ENCODE assay signal across 7 cellular contexts in the genomic region with DNA sequence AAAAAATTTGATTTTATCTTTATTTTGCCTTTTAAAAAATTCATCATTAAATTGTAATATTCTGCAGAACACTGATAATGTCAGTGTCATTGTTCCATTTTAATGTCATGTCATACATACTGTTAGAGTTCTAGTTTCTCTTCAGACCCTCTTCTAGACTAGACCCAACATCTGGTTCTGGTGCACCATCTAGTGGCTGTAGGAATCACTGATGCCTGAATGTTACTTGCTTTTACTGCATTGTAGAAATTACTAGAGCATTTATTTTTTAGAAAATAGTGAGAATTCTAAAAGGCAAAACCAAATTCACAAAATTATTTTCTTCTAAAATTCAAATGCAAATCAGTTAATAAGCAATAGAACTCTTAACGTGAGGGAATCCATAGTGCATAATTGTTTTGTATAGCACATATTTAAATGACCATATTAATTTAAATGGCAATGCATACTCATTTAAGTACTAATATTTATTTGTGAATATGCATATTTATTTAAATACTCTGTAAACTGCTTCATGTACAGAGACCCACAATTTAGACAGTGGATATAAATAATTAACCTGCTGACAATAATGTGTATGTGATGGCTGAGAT.
DNase-seq lines count a peak whose midpoint lies in the region; ATAC-seq and TF ChIP-seq lines count a peak whose summit lies in the region.

No MANE protein-coding gene starts in this region.

- 18% methylated on average over 1 of the region's 1 CpG for WGBS in prostate gland

- H3K9ac ChIP-seq in OCI-LY1 (ENCODE audit: low read length), result no peak overlapping the region

- no peak overlapping the region for H2AFZ ChIP-seq in OCI-LY1 (ENCODE audit: low read length)

- peak; percentile 43 for TF ChIP-seq CTCF in GM12801 (IDR thresholded peaks at IDR 0.05; ENCODE audit: extremely low read depth, insufficient read length)
- TF ChIP-seq CTCF in OCI-LY1 (IDR thresholded peaks at IDR 0.05; ENCODE audit: low read length), result peak; percentile 98
- TF ChIP-seq CTCF in prostate gland (IDR thresholded peaks at IDR 0.05), result peak; percentile 39 to 92 (median 76)

- no peak overlapping the region for H3K4me2 ChIP-seq in OCI-LY1 (ENCODE audit: low read length)

- H3K9me3 ChIP-seq in OCI-LY1 (ENCODE audit: low read length), result no peaks in the 10 kb centered on the region
- H3K9me3 ChIP-seq in prostate gland, result no peaks in the 10 kb centered on the region

- no peaks in the 10 kb centered on the region for H3K79me2 ChIP-seq in OCI-LY1 (ENCODE audit: insufficient read depth, low read length)

- H3K9me2 ChIP-seq in OCI-LY1 (ENCODE audit: low read depth, low read length), result no peaks in the 10 kb centered on the region

- TF ChIP-seq POLR2A in prostate gland (IDR thresholded peaks at IDR 0.05), result no peak

- peak; percentile 50 for DNase-seq in HT1080 (ENCODE audit: low read depth)
- peak; percentile 23 for DNase-seq in activated gamma-delta T cell treated with anti-CD3 and anti-CD28 coated beads, Interleukin-2, amount 50 U/mL, for 16 hours (ENCODE audit: low read depth)
- DNase-seq in globus pallidus (ENCODE audit: low spot score), result peak; percentile 44
- DNase-seq in prostate gland (ENCODE audit: low spot score), result peak; percentile 44

- no peaks in the 10 kb centered on the region for H3F3A ChIP-seq in OCI-LY1 (ENCODE audit: insufficient read depth, low read length)

- H3K27ac ChIP-seq in OCI-LY1 (ENCODE audit: low read depth, low read length, poor library complexity, severe bottlenecking), result no peak overlapping the region
- no peak overlapping the region for H3K27ac ChIP-seq in prostate gland

- H3K4me3 ChIP-seq in OCI-LY1 (ENCODE audit: low read depth, low read length, poor library complexity, severe bottlenecking), result no peak overlapping the region
- no peak overlapping the region for H3K4me3 ChIP-seq in prostate gland

- no peaks in the 10 kb centered on the region for H3K4me1 ChIP-seq in OCI-LY1 (ENCODE audit: insufficient read depth, low read length, severe bottlenecking)
- no peaks in the 10 kb centered on the region for H3K4me1 ChIP-seq in prostate gland (replicated peaks)

- H3K27me3 ChIP-seq in OCI-LY1 (ENCODE audit: insufficient read depth, low read length) (no peaks in the 10 kb centered on the region), prostate gland (replicated peaks; ENCODE audit: insufficient read depth) (no peaks in the 10 kb centered on the region)

- peak; percentile 93 for ATAC-seq in GM21528 (IDR thresholded peaks at IDR 0.05; ENCODE audit: low FRiP score, unreplicated experiment)

- peaks cover 4% of the 10 kb centered on the region; the same call in 1 of the 2 replicates for H3K36me3 ChIP-seq in OCI-LY1 (ENCODE audit: insufficient read depth, low read length)
- no peaks in the 10 kb centered on the region for H3K36me3 ChIP-seq in prostate gland

- intact Hi-C loops in prostate gland (cut with DNase I), result loop anchor here (2.0 to 10.0 kb wide), 2 partner anchors 648 to 904 kb away; no protein-coding TSS in a partner anchor

- H4K20me1 ChIP-seq in OCI-LY1 (ENCODE audit: insufficient read depth, low read length), result no peaks in the 10 kb centered on the region

Comparison
In these comparisons a context has a peak if more than half of its experiments do, and no peak if none do; other contexts are left out.
1. CTCF ChIP-seq: peak in every context shown above with its lines; median percentile 98 in OCI-LY1; 76 in prostate gland; 43 in GM12801.